1 cellular context compared by ENCODE assay signal in the genomic region with DNA sequence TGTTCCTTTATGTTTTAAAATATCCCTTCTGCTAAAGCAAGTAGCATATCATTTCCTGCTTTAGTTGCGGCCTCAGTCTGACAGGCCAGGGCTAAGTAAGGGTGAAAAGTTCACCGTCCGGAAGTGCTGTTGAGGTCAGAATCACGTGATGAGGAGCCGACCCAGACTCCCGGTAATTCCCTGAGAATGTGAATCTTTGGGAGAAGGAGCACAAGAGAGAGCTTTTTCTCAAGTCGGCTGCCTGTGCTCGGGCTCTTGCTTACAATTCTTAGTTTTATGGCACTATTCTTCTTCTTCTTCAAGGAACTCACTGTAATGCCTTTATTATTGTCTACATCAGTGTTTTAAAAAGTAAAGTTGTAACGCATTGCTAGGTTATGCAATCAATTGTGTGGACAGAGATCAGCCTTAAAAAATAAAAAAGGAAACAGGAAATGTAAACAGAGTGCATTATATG.
TF ChIP-seq lines count a peak whose summit lies in the region.

No MANE protein-coding gene starts in this region.

TF ChIP-seq in GM12878, 131 proteins besides CTCF, POLR2A, EP300 and RAD21 (continued from another document):
- TF ChIP-seq IKZF2 (IDR thresholded peaks at IDR 0.05): peak; percentile 30; a peak in 3 of 4 replicates
- 0 out of 2 replicates have a peak, but pooled peaks have one; percentile 12 for TF ChIP-seq NR2F1 (conservative IDR thresholded peaks at IDR 0.05)
- TF ChIP-seq BHLHE40 (IDR thresholded peaks at IDR 0.05; ENCODE audit: borderline replicate concordance in 1 of 2, low read depth in 2 of 2, low read length in 1 of 2): peak; percentile 61 to 77; a peak in 2 of 4 replicates
- no peak for TF ChIP-seq ZNF24 (IDR thresholded peaks at IDR 0.05)
- TF ChIP-seq SMAD1 (IDR thresholded peaks at IDR 0.05; ENCODE audit: low read depth, partially characterized antibody): no peak
- TF ChIP-seq MXI1 (IDR thresholded peaks at IDR 0.05; ENCODE audit: low read depth, low read length): no peak
- TF ChIP-seq CREB1 (IDR thresholded peaks at IDR 0.05; ENCODE audit: low read depth): 0 out of 2 replicates have a peak, but pooled peaks have one; percentile 15
- TF ChIP-seq SUPT20H (IDR thresholded peaks at IDR 0.05; ENCODE audit: borderline replicate concordance, control insufficient read depth, low read depth, low read length): no peak
- TF ChIP-seq ETV6 (conservative IDR thresholded peaks at IDR 0.05 in 1 of 2, IDR thresholded peaks at IDR 0.05 in 1 of 2; ENCODE audit: borderline replicate concordance in 1 of 2, low read depth in 1 of 2): peak in 1 of 2 experiments; percentile 53; a peak in 2 of 4 replicates
- peak; percentile 56; the same call in 1 of the 2 replicates for TF ChIP-seq ATF3 (IDR thresholded peaks at IDR 0.05; ENCODE audit: borderline replicate concordance, extremely low read depth, low read depth, low read length)
- TF ChIP-seq TCF12 (IDR thresholded peaks at IDR 0.05; ENCODE audit: low read depth, low read length): no peak
- TF ChIP-seq CBFB (IDR thresholded peaks at IDR 0.05; ENCODE audit: low read depth): no peak
- peak; percentile 86 for TF ChIP-seq EED (IDR thresholded peaks at IDR 0.05; ENCODE audit: low read depth)
- peak; percentile 49; the same call in 1 of the 2 replicates for TF ChIP-seq IKZF1 (conservative IDR thresholded peaks at IDR 0.05)
- no peak for TF ChIP-seq ASH2L (IDR thresholded peaks at IDR 0.05; ENCODE audit: borderline replicate concordance, low read depth)
- 0 out of 2 replicates have a peak, but pooled peaks have one; percentile 24 for TF ChIP-seq FOXM1 (IDR thresholded peaks at IDR 0.05; ENCODE audit: low read depth, low read length)
